In genomic region chr10:61225939-61226338, GRCh38 we compare ENCODE assay signal across 6 cellular contexts.
"Had no signal": no experiment of that assay in that cellular context is flagged by ENCODE, and none has a peak within 500 bp of the region (broad histone marks: within the 10 kb centered on the region; RNA-seq: fewer than 3 reads in every experiment).

No MANE protein-coding gene starts in this region.

- DNase-seq: IMR-90, KBM-7, KG1 had no signal

- H3K27ac ChIP-seq: HL-60, KMS-11 had no signal

- H3K9ac ChIP-seq: KMS-11 had no signal

- H3K4me2 ChIP-seq: KMS-11 had no signal

- FAIRE-seq: HTR-8/SVneo had no signal
